Comparison of ENCODE assay signal across 8 cellular contexts in genomic region chr2:120344214-120344990, GRCh38. TPM values are rescaled to one million over a fixed set of nuclear protein-coding genes. Genes with fewer than 3 reads are reported as not detected.
A peak's percentile ranks its signal among the peaks of the same experiment; 100 is the strongest.
DNase-seq lines count a peak whose midpoint lies in the region; ATAC-seq and TF ChIP-seq lines count a peak whose summit lies in the region.

No MANE protein-coding gene starts in this region.

- H3K4me3 ChIP-seq in LNCaP clone FGC (ENCODE audit: low read depth, low read length) = peak overlapping the region; percentile 42
- H3K4me3 ChIP-seq in choroid plexus epithelial cell (ENCODE audit: low read depth, low read length) = peak overlapping the region; percentile 49
- peak overlapping the region; percentile 19 for H3K4me3 ChIP-seq in mesodermal cell (ENCODE audit: extremely low read depth, insufficient read depth, low read length, poor library complexity, severe bottlenecking)

- no peaks in the 10 kb centered on the region for H3K36me3 ChIP-seq in mesodermal cell (ENCODE audit: control insufficient read depth, insufficient read depth, low read length)

- no peak overlapping the region for H3K27ac ChIP-seq in mesodermal cell (ENCODE audit: low read depth, low read length, severe bottlenecking)

- no peak for ATAC-seq in HG03025 (IDR thresholded peaks at IDR 0.05; ENCODE audit: low FRiP score, unreplicated experiment)

- peaks cover 7% of the 10 kb centered on the region for H3K4me1 ChIP-seq in mesodermal cell (ENCODE audit: control insufficient read depth, insufficient read depth, low read length, poor library complexity, severe bottlenecking)

- WGBS in mesodermal cell (ENCODE audit: insufficient coverage in 2 of 2), 2 experiments = 2 to 3% methylated on average over 31 to 56 of the region's 79 CpGs

- TF ChIP-seq CTCF in LNCaP clone FGC (IDR thresholded peaks at IDR 0.05; ENCODE audit: control insufficient read depth, extremely low read depth, insufficient read depth) = no peak
- TF ChIP-seq CTCF in choroid plexus epithelial cell (conservative IDR thresholded peaks at IDR 0.05; ENCODE audit: low read depth, low read length) = no peak

- no peaks in the 10 kb centered on the region for H3K9me3 ChIP-seq in mesodermal cell (ENCODE audit: control insufficient read depth, low read length)

- peak; percentile 26 for DNase-seq in Ammon's horn (ENCODE audit: low spot score)
- no peak for DNase-seq in LNCaP clone FGC (ENCODE audit: low read depth)
- no peak for DNase-seq in choroid plexus epithelial cell (ENCODE audit: low read depth)
- no peak for DNase-seq in OCI-M1 (lab: John Stamatoyannopoulos, UW)
- DNase-seq in activated effector memory CD4-positive, alpha-beta T cell treated with Interleukin-2 at 50 U/mL for 16 hours = no peak
- DNase-seq in HT-29 (ENCODE audit: low spot score) = no peak

RNA-seq across cellular contexts. Expression of gene INHBB, which starts 1.5 kb away (rescaled TPM):
- polyA plus RNA-seq in mesodermal cell (2013, experiment 1 of 2) = 0.18 TPM
- 0.15 TPM for polyA plus RNA-seq in mesodermal cell (2013, experiment 2 of 2)
- not detected in 2 replicates for total RNA-seq in HT-29 (2014; rRNA removed; shearing (Covaris generic))
